8 cellular contexts compared by ENCODE assay signal in genomic region chr3:146577662-146578061, GRCh38. TPM values are rescaled to one million over a fixed set of nuclear protein-coding genes. Genes with fewer than 3 reads are reported as not detected.
DNase-seq lines count a peak whose midpoint lies in the region; ATAC-seq, FAIRE-seq and TF ChIP-seq lines count a peak whose summit lies in the region.

No MANE protein-coding gene starts in this region.

- H3K4me3 ChIP-seq in A549 (no peak overlapping the region), brain microvascular endothelial cell (ENCODE audit: low read depth, low read length) (no peak overlapping the region), lower lobe of right lung (no peak overlapping the region)

- DNase-seq in A549 (ENCODE audit: low read depth in 1 of 2, low spot score in 1 of 2), result peak in 1 of 2 experiments; percentile 70
- DNase-seq in DMS114 treated with DMSO at 0.1 percent for 48 hours (lab: John Stamatoyannopoulos, UW; ENCODE audit: unreplicated experiment), result peak; percentile 31
- DNase-seq in NCI-H69 (lab: John Stamatoyannopoulos, UW), result peak; percentile 21
- peak; percentile 69 for DNase-seq in brain microvascular endothelial cell
- DNase-seq in lower lobe of right lung, result no peak
- no peak for DNase-seq in activated effector memory CD4-positive, alpha-beta T cell treated with anti-CD3 and anti-CD28 coated beads, Interleukin-2, amount 50 U/mL, for 16 hours
- DNase-seq in occipital lobe (lab: John Stamatoyannopoulos, UW), result no peak

- POLR2A ChIA-PET in A549 (lab: Yijun Ruan, JAX), result no interaction called here

- no peak overlapping the region for H3K4me2 ChIP-seq in A549

- H3K9me3 ChIP-seq in A549 (peaks cover 8% of the 10 kb centered on the region; the same call in 2 of the 3 replicates), lower lobe of right lung (no peaks in the 10 kb centered on the region)

- TF ChIP-seq EP300 in A549 (IDR thresholded peaks at IDR 0.05), result no peak

- H3K27ac ChIP-seq in A549, result no peak overlapping the region
- H3K27ac ChIP-seq in brain microvascular endothelial cell, result no peak overlapping the region
- H3K27ac ChIP-seq in lower lobe of right lung, result no peak overlapping the region

- in situ Hi-C loops in brain microvascular endothelial cell (cut with HindIII; ENCODE audit: low pct_ligation_motif_present, low sequenced_read_pairs), result no loop called here

- TF ChIP-seq POLR2A in A549 (IDR thresholded peaks at IDR 0.05; ENCODE audit: low read length), result no peak

- peak; percentile 90 to 93 for TF ChIP-seq RAD21 in A549 (conservative IDR thresholded peaks at IDR 0.05 in 1 of 2, IDR thresholded peaks at IDR 0.05 in 1 of 2)

- H3K36me3 ChIP-seq in brain microvascular endothelial cell (replicated peaks) (no peaks in the 10 kb centered on the region), lower lobe of right lung (no peaks in the 10 kb centered on the region)

- FAIRE-seq in A549 (lab: Jason Lieb, UNC), result peak; percentile 13

- H3K27me3 ChIP-seq in brain microvascular endothelial cell (replicated peaks) (no peaks in the 10 kb centered on the region), lower lobe of right lung (ENCODE audit: low read depth) (no peaks in the 10 kb centered on the region)

- peak; percentile 82 for TF ChIP-seq CTCF in A549 (IDR thresholded peaks at IDR 0.05)
- peak; percentile 16 for TF ChIP-seq CTCF in brain microvascular endothelial cell (IDR thresholded peaks at IDR 0.05; ENCODE audit: low read depth, low read length, missing control alignments)
- TF ChIP-seq CTCF in lower lobe of right lung (IDR thresholded peaks at IDR 0.05), result peak; percentile 52

- CTCF ChIA-PET in A549 (lab: Yijun Ruan, JAX), result interaction anchor here (0.6 to 2.5 kb wide), 33 partner anchors 10 to 517 kb away, joined by 3 to 35 read pairs (median 4); partner anchors contain the start of gene PLSCR2

- intact Hi-C loops in lower lobe of right lung (cut with DNase I), result no loop called here

- peak; percentile 56 to 82; a peak in 4 of 6 replicates for ATAC-seq in A549
- peak; percentile 62 for ATAC-seq in HG02678 (IDR thresholded peaks at IDR 0.05; ENCODE audit: unreplicated experiment)
- peak in 1 of 2 donors; percentile 69 for ATAC-seq in lower lobe of right lung

- H3K4me1 ChIP-seq in A549, result no peaks in the 10 kb centered on the region
- H3K4me1 ChIP-seq in lower lobe of right lung, result no peaks in the 10 kb centered on the region

TF ChIP-seq in A549, 52 proteins besides CTCF, POLR2A, EP300 and RAD21:
- TF ChIP-seq SMC3 (IDR thresholded peaks at IDR 0.05), result peak; percentile 92
- no peak for TF ChIP-seq USF2 (IDR thresholded peaks at IDR 0.05)
- TF ChIP-seq ATOH8 (CRISPR knock-in tag; IDR thresholded peaks at IDR 0.05; ENCODE audit: low read depth), result no peak
- no peak for TF ChIP-seq ELK1 (IDR thresholded peaks at IDR 0.05; ENCODE audit: low read depth, low read length)
- TF ChIP-seq SREBF2 (IDR thresholded peaks at IDR 0.05), result no peak

RNA-seq across cellular contexts. Expression of gene PLSCR5, which starts 27.5 kb away (rescaled TPM):
- polyA plus RNA-seq in A549 (2011; rRNA removed), result not detected in 2 replicates
- polyA plus RNA-seq in A549 (2012; cell fraction: cytosol; rRNA removed), result not detected in 2 replicates
- not detected in 2 replicates for polyA plus RNA-seq in A549 (2012; cell fraction: nucleus; rRNA removed)
- not detected in 3 replicates for polyA plus RNA-seq in A549 (2017; fragmentation: RNase III; extraction: RNeasy Plus Mini Kit Qiagen cat#74134 plus additional on column Dnase treatment)
- polyA minus RNA-seq in A549 (2011; rRNA and poly(A)+ RNA removed), result not detected in 2 replicates
- not detected for total RNA-seq in lower lobe of right lung
- total RNA-seq in occipital lobe, result not detected

RNA-seq across cellular contexts. Expression of gene PLSCR1, which starts 33.3 kb away (rescaled TPM):
- polyA plus RNA-seq in A549 (2011; rRNA removed) (41.5 and 54.4 TPM in 2 replicates), A549 (2017; fragmentation: RNase III; extraction: RNeasy Plus Mini Kit Qiagen cat#74134 plus additional on column Dnase treatment) (35.6 to 43.9 TPM (median 37.1 TPM) in 3 replicates)
- 29.4 and 33.0 TPM in 2 replicates for polyA plus RNA-seq in A549 (2012; cell fraction: cytosol; rRNA removed)
- polyA plus RNA-seq in A549 (2012; cell fraction: nucleus; rRNA removed), result 24.5 and 29.3 TPM in 2 replicates
- polyA minus RNA-seq in A549 (2011; rRNA and poly(A)+ RNA removed), result 34.1 and 48.1 TPM in 2 replicates
- total RNA-seq in lower lobe of right lung (194 TPM), occipital lobe (11.9 TPM)

Comparison
In these comparisons a context has a peak if more than half of its experiments do, and no peak if none do; other contexts are left out.
1. DNase-seq: peak in DMS114 treated with DMSO at 0.1 percent for 48 hours (single experiment), NCI-H69 (single experiment) and brain microvascular endothelial cell (single experiment); none in lower lobe of right lung (single experiment), activated effector memory CD4-positive, alpha-beta T cell treated with anti-CD3 and anti-CD28 coated beads, Interleukin-2, amount 50 U/mL, for 16 hours (single experiment) and occipital lobe (single experiment).
2. CTCF ChIP-seq: peak in every context shown above with its lines; median percentile 82 in A549; 52 in lower lobe of right lung; 16 in brain microvascular endothelial cell.
3. RNA of gene PLSCR1, which starts 33.3 kb away (total RNA-seq): 194 TPM in lower lobe of right lung (single experiment); 11.9 TPM in occipital lobe (single experiment); every median in the first group is over 10 times any median in the second.